Comparison of ENCODE assay signal across 8 cellular contexts in genomic region chr5:177496111-177497010, GRCh38. TPM values are rescaled to one million over a fixed set of nuclear protein-coding genes. Genes with fewer than 3 reads are reported as not detected.
A peak's percentile ranks its signal among the peaks of the same experiment; 100 is the strongest.
DNase-seq lines count a peak whose midpoint lies in the region; ATAC-seq lines count a peak whose summit lies in the region.

No MANE protein-coding gene starts in this region.

- H3K18ac ChIP-seq in mesenchymal stem cell (ENCODE audit: low read depth in 1 of 2, low read length in 2 of 2) = peak overlapping the region; percentile 92 to 100

- no peak for ATAC-seq in HG03460 (IDR thresholded peaks at IDR 0.05; ENCODE audit: unreplicated experiment)
- no peak for ATAC-seq in HG02678 (IDR thresholded peaks at IDR 0.05; ENCODE audit: unreplicated experiment)

- peak overlapping the region; percentile 87 for H2BK120ac ChIP-seq in mesenchymal stem cell (ENCODE audit: low read depth, low read length)

- no peak overlapping the region for H2AFZ ChIP-seq in mesenchymal stem cell (ENCODE audit: low read depth, low read length)

- peak overlapping the region; percentile 76 for H3K4me2 ChIP-seq in mesenchymal stem cell (ENCODE audit: low read length, poor library complexity, severe bottlenecking)

- H3K27ac ChIP-seq in mesenchymal stem cell (ENCODE audit: low read length, poor library complexity, severe bottlenecking) = peak overlapping the region; percentile 99

- peak overlapping the region; percentile 78 for H2AK5ac ChIP-seq in mesenchymal stem cell (ENCODE audit: low read length, severe bottlenecking)

- H2BK15ac ChIP-seq in mesenchymal stem cell (ENCODE audit: low read depth, poor library complexity, severe bottlenecking) = peak overlapping the region; percentile 85

- peak overlapping the region; percentile 93 for H4K8ac ChIP-seq in mesenchymal stem cell (ENCODE audit: low read length)

- H3K14ac ChIP-seq in mesenchymal stem cell (ENCODE audit: low read length in 2 of 2) = peak overlapping the region in 1 of 2 experiments; percentile 72

- peak overlapping the region; percentile 98 for H2BK5ac ChIP-seq in mesenchymal stem cell (ENCODE audit: low read depth, low read length, poor library complexity, severe bottlenecking)

- peak overlapping the region in 1 of 2 experiments; percentile 24 for H3K23ac ChIP-seq in mesenchymal stem cell (ENCODE audit: low read length in 2 of 2)

- peak overlapping the region; percentile 94 for H3K9ac ChIP-seq in mesenchymal stem cell (ENCODE audit: low read length)

- H2BK12ac ChIP-seq in mesenchymal stem cell (ENCODE audit: low read length in 2 of 2) = peak overlapping the region; percentile 95 to 96

- no peaks in the 10 kb centered on the region for H3K9me3 ChIP-seq in mesenchymal stem cell (ENCODE audit: control insufficient read depth, low read length)

- peak overlapping the region; percentile 99 for H4K91ac ChIP-seq in mesenchymal stem cell (ENCODE audit: low read length)

- DNase-seq in D341Med (ENCODE audit: low spot score) = peak; percentile 83
- peak; percentile 81 for DNase-seq in HK-2 (ENCODE audit: unreplicated experiment)
- DNase-seq in SHP77 (lab: John Stamatoyannopoulos, UW) = peak; percentile 22 to 67
- peak; percentile 91 for DNase-seq in ecto neural progenitor cell (ENCODE audit: low spot score)
- DNase-seq in mesenchymal stem cell = peak; percentile 95
- DNase-seq in ureter (ENCODE audit: low spot score) = peak; percentile 86

- peaks cover 7% of the 10 kb centered on the region for H3K79me1 ChIP-seq in mesenchymal stem cell (replicated peaks; ENCODE audit: low read length, poor library complexity, severe bottlenecking)

- H3K4me3 ChIP-seq in mesenchymal stem cell (ENCODE audit: insufficient read depth in 1 of 2, low read depth in 1 of 2, low read length in 2 of 2) = peak overlapping the region; percentile 69 to 80

- peaks cover 51% of the 10 kb centered on the region for H3K4me1 ChIP-seq in mesenchymal stem cell (ENCODE audit: control insufficient read depth, insufficient read depth, low read depth, low read length)

- no peaks in the 10 kb centered on the region for H3K27me3 ChIP-seq in mesenchymal stem cell (ENCODE audit: control insufficient read depth in 1 of 2, insufficient read depth in 1 of 2, low read length in 2 of 2)

- peak overlapping the region; percentile 94 to 98 for H3K4ac ChIP-seq in mesenchymal stem cell (ENCODE audit: low read depth in 1 of 2, low read length in 2 of 2)

- WGBS in mesenchymal stem cell = 5% methylated on average over 20 of the region's 31 CpGs

- peaks cover 31 to 39% of the 10 kb centered on the region in 2 experiments for H3K36me3 ChIP-seq in mesenchymal stem cell (ENCODE audit: control insufficient read depth in 1 of 2, insufficient read depth in 2 of 2, low read depth in 1 of 2, low read length in 2 of 2)

RNA-seq across cellular contexts. Expression of gene PDLIM7, which starts 1.0 kb away (rescaled TPM):
- 221 TPM for polyA plus RNA-seq in mesenchymal stem cell (2013, experiment 1 of 2)
- polyA plus RNA-seq in mesenchymal stem cell (2013, experiment 2 of 2) = 213 TPM
- 218 TPM for total RNA-seq in ureter

RNA-seq across cellular contexts. Expression of gene DOK3, which starts 13.3 kb away (rescaled TPM):
- 1.3 TPM for polyA plus RNA-seq in mesenchymal stem cell (2013, experiment 1 of 2)
- 1.4 TPM for polyA plus RNA-seq in mesenchymal stem cell (2013, experiment 2 of 2)
- total RNA-seq in ureter = 7.9 TPM

RNA-seq across cellular contexts. Expression of gene DDX41, which starts 20.4 kb away (rescaled TPM):
- 45.5 TPM for polyA plus RNA-seq in mesenchymal stem cell (2013, experiment 1 of 2)
- polyA plus RNA-seq in mesenchymal stem cell (2013, experiment 2 of 2) = 41.7 TPM
- 89.1 TPM for total RNA-seq in ureter

RNA-seq across cellular contexts. Expression of gene DBN1, which starts 22.9 kb away (rescaled TPM):
- 149 TPM for polyA plus RNA-seq in mesenchymal stem cell (2013, experiment 1 of 2)
- polyA plus RNA-seq in mesenchymal stem cell (2013, experiment 2 of 2) = 150 TPM
- 41.5 TPM for total RNA-seq in ureter

RNA-seq across cellular contexts. Expression of gene PRR7, which starts 49.7 kb away (rescaled TPM):
- 8.6 TPM for polyA plus RNA-seq in mesenchymal stem cell (2013, experiment 1 of 2)
- 7.8 TPM for polyA plus RNA-seq in mesenchymal stem cell (2013, experiment 2 of 2)
- total RNA-seq in ureter = 2.6 TPM

Comparison
In these comparisons a context has a peak if more than half of its experiments do, and no peak if none do; other contexts are left out.
1. DNase-seq: peak in every context shown above with its lines; median percentile 95 in mesenchymal stem cell; 91 in ecto neural progenitor cell; 86 in ureter; 83 in D341Med; 81 in HK-2; 44 in SHP77.